17 cellular contexts compared by ENCODE assay signal in genomic region chr5:66986009-66986408, GRCh38.
DNase-seq lines count a peak whose midpoint lies in the region; ATAC-seq and TF ChIP-seq lines count a peak whose summit lies in the region.
"Had no signal": no experiment of that assay in that cellular context is flagged by ENCODE, and none has a peak within 500 bp of the region (broad histone marks: within the 10 kb centered on the region; RNA-seq: fewer than 3 reads in every experiment).

No MANE protein-coding gene starts in this region.

- DNase-seq in left ventricle myocardium inferior (no peak), right cardiac atrium (no peak), left colon (peak; percentile 36 to 51), trophoblast cell (no peak), DMS 273 treated with DMSO at 0.1 percent for 48 hours (lab: John Stamatoyannopoulos, UW) (no peak), medulla oblongata (ENCODE audit: extremely low spot score) (no peak)
- DNase-seq in activated CD8-positive, alpha-beta memory T cell treated with anti-CD3 and anti-CD28 coated beads, Interleukin-2, amount 10 ng/mL, durations not matched to agents 7 days and 5 days = no peak
- DNase-seq: 8988T; BE2C; C1 segment of cervical spinal cord; CD4-positive, CD25-positive, alpha-beta regulatory T cell; CD8-positive, alpha-beta memory T cell; COR-L47; GDM1; H9 had no signal

- H3K27ac Mint-ChIP-seq in activated CD8-positive, alpha-beta memory T cell treated with anti-CD3 and anti-CD28 coated beads, Interleukin-2, amount 10 ng/mL, durations not matched to agents 7 days and 5 days = no peak overlapping the region
- H3K27ac Mint-ChIP-seq: CD4-positive, CD25-positive, alpha-beta regulatory T cell; H9; IgD-negative memory B cell had no signal

- no peak overlapping the region for H3K4ac ChIP-seq in trophoblast cell (ENCODE audit: low read depth, low read length)

- H2BK5ac ChIP-seq in trophoblast cell (ENCODE audit: low read depth, low read length, poor library complexity) = no peak overlapping the region

- H2AK5ac ChIP-seq in trophoblast cell (ENCODE audit: low read length) = no peak overlapping the region

- H3K36me3 Mint-ChIP-seq in activated CD8-positive, alpha-beta memory T cell treated with anti-CD3 and anti-CD28 coated beads, Interleukin-2, amount 10 ng/mL, durations not matched to agents 7 days and 5 days = no peaks in the 10 kb centered on the region
- H3K36me3 Mint-ChIP-seq: CD4-positive, CD25-positive, alpha-beta regulatory T cell; CD8-positive, alpha-beta memory T cell; IgD-negative memory B cell had no signal

- no peak overlapping the region for H3K14ac ChIP-seq in trophoblast cell (ENCODE audit: low read length)

- intact Hi-C loops in left ventricle myocardium inferior (cut with micrococcal nuclease) = loop anchor here (10.0 kb wide), 1 partner anchor 109 kb away; no protein-coding TSS in a partner anchor
- intact Hi-C loops in right cardiac atrium (cut with DNase I) = loop anchor here in 1 of 4 donors (10.0 kb wide), 1 partner anchor 109 kb away; no protein-coding TSS in a partner anchor
- intact Hi-C loops in left colon (cut with DNase I, micrococcal nuclease) = no loop called here

- no peak overlapping the region for H4K8ac ChIP-seq in trophoblast cell (ENCODE audit: low read depth, low read length)

- H3K27ac ChIP-seq in left ventricle myocardium inferior (replicated peaks) (peak overlapping the region; percentile 14), right cardiac atrium (ENCODE audit: low read length) (no peak overlapping the region), trophoblast cell (ENCODE audit: low read depth, low read length) (no peak overlapping the region)

- no peak overlapping the region for H3K4me2 ChIP-seq in trophoblast cell (ENCODE audit: low read length)

- no peak overlapping the region for H2AFZ ChIP-seq in trophoblast cell (ENCODE audit: insufficient read depth, low read length, poor library complexity)

- peaks cover 8% of the 10 kb centered on the region for H3K27me3 Mint-ChIP-seq in activated CD8-positive, alpha-beta memory T cell treated with anti-CD3 and anti-CD28 coated beads, Interleukin-2, amount 10 ng/mL, durations not matched to agents 7 days and 5 days
- H3K27me3 Mint-ChIP-seq: CD4-positive, CD25-positive, alpha-beta regulatory T cell; IgD-negative memory B cell had no signal

- H3K4me3 Mint-ChIP-seq in activated CD8-positive, alpha-beta memory T cell treated with anti-CD3 and anti-CD28 coated beads, Interleukin-2, amount 10 ng/mL, durations not matched to agents 7 days and 5 days = no peak overlapping the region
- H3K4me3 Mint-ChIP-seq: CD4-positive, CD25-positive, alpha-beta regulatory T cell; H9 had no signal

- H3K18ac ChIP-seq in trophoblast cell (ENCODE audit: low read length) = no peak overlapping the region

- no peak overlapping the region for H3K23ac ChIP-seq in trophoblast cell (ENCODE audit: low read length)

- H3K4me1 ChIP-seq in left ventricle myocardium inferior (peaks cover 67% of the 10 kb centered on the region), right cardiac atrium (ENCODE audit: control insufficient read depth, insufficient read depth, low read length) (peaks cover 4% of the 10 kb centered on the region), trophoblast cell (ENCODE audit: control insufficient read depth in 1 of 2, insufficient read depth in 2 of 2, low read length in 2 of 2) (no peaks in the 10 kb centered on the region)
- H3K4me1 ChIP-seq: BE2C had no signal

- H2BK12ac ChIP-seq in trophoblast cell (ENCODE audit: low read length) = peak overlapping the region; percentile 77

- H3K9me3 ChIP-seq in left ventricle myocardium inferior (replicated peaks) (no peaks in the 10 kb centered on the region), right cardiac atrium (ENCODE audit: control insufficient read depth, low read length) (no peaks in the 10 kb centered on the region), trophoblast cell (ENCODE audit: insufficient read depth, low read depth, low read length) (no peaks in the 10 kb centered on the region)
- H3K9me3 ChIP-seq: BE2C had no signal

- TF ChIP-seq CTCF in left ventricle myocardium inferior (IDR thresholded peaks at IDR 0.05; ENCODE audit: borderline replicate concordance) = no peak

- H3K9me3 Mint-ChIP-seq in activated CD8-positive, alpha-beta memory T cell treated with anti-CD3 and anti-CD28 coated beads, Interleukin-2, amount 10 ng/mL, durations not matched to agents 7 days and 5 days (ENCODE audit: low read depth) = no peaks in the 10 kb centered on the region
- H3K9me3 Mint-ChIP-seq: CD4-positive, CD25-positive, alpha-beta regulatory T cell; CD8-positive, alpha-beta memory T cell; H9; IgD-negative memory B cell had no signal

- H3K79me1 ChIP-seq in trophoblast cell (ENCODE audit: low read length) = no peaks in the 10 kb centered on the region

- no peak overlapping the region for H4K12ac ChIP-seq in trophoblast cell (ENCODE audit: low read depth, low read length)

- ATAC-seq in right cardiac atrium = no peak
- peak; percentile 55 for ATAC-seq in left colon
- no peak for ATAC-seq in activated CD8-positive, alpha-beta memory T cell treated with anti-CD3 and anti-CD28 coated beads, Interleukin-2, amount 10 ng/mL, durations not matched to agents 7 days and 5 days
- ATAC-seq: HepG2 had no signal

- WGBS in right cardiac atrium = 88% methylated on average over 2 of the region's 2 CpGs
- WGBS in trophoblast cell (ENCODE audit: extremely low coverage, insufficient coverage, insufficient read length) = no CpG with 5 or more reads among the region's 2 CpGs

- H3K36me3 ChIP-seq in left ventricle myocardium inferior (no peaks in the 10 kb centered on the region), trophoblast cell (ENCODE audit: control insufficient read depth in 1 of 2, insufficient read depth in 2 of 2, low read length in 2 of 2) (no peaks in the 10 kb centered on the region)
- H3K36me3 ChIP-seq: BE2C had no signal

- H3K4me3 ChIP-seq in left ventricle myocardium inferior (no peak overlapping the region), right cardiac atrium (ENCODE audit: low read length) (no peak overlapping the region), trophoblast cell (ENCODE audit: low read depth, low read length) (no peak overlapping the region)

- CTCF ChIA-PET in activated CD8-positive, alpha-beta memory T cell treated with anti-CD3 and anti-CD28 coated beads, Interleukin-2, amount 10 ng/mL, durations not matched to agents 7 days and 5 days (lab: Charles Lee) = no interaction called here

- H3K27me3 ChIP-seq in left ventricle myocardium inferior (ENCODE audit: low read depth) (no peaks in the 10 kb centered on the region), right cardiac atrium (ENCODE audit: control insufficient read depth, insufficient read depth) (no peaks in the 10 kb centered on the region), trophoblast cell (ENCODE audit: insufficient read depth, low read length) (no peaks in the 10 kb centered on the region)
- H3K27me3 ChIP-seq: BE2C had no signal

- no peak overlapping the region for H3K9ac ChIP-seq in trophoblast cell (ENCODE audit: low read length)

- no peaks in the 10 kb centered on the region for H3K79me2 ChIP-seq in trophoblast cell (ENCODE audit: control insufficient read depth, insufficient read depth, low read length, poor library complexity)

- no peak overlapping the region for H4K91ac ChIP-seq in trophoblast cell (ENCODE audit: low read depth, low read length)

- peaks cover 5% of the 10 kb centered on the region for H3K4me1 Mint-ChIP-seq in activated CD8-positive, alpha-beta memory T cell treated with anti-CD3 and anti-CD28 coated beads, Interleukin-2, amount 10 ng/mL, durations not matched to agents 7 days and 5 days

- no peak overlapping the region for H2BK120ac ChIP-seq in trophoblast cell (ENCODE audit: insufficient read depth, low read length, poor library complexity)

Comparison
In these comparisons a context has a peak if more than half of its experiments do, and no peak if none do; other contexts are left out.
1. DNase-seq: peak in left colon (2 of 2); none in left ventricle myocardium inferior (single experiment), right cardiac atrium (0 of 3), trophoblast cell (0 of 2), DMS 273 treated with DMSO at 0.1 percent for 48 hours (single experiment), activated CD8-positive, alpha-beta memory T cell treated with anti-CD3 and anti-CD28 coated beads, Interleukin-2, amount 10 ng/mL, durations not matched to agents 7 days and 5 days (single experiment) and medulla oblongata (single experiment).